ENCODE assay signal across 34 cellular contexts in the genomic region with DNA sequence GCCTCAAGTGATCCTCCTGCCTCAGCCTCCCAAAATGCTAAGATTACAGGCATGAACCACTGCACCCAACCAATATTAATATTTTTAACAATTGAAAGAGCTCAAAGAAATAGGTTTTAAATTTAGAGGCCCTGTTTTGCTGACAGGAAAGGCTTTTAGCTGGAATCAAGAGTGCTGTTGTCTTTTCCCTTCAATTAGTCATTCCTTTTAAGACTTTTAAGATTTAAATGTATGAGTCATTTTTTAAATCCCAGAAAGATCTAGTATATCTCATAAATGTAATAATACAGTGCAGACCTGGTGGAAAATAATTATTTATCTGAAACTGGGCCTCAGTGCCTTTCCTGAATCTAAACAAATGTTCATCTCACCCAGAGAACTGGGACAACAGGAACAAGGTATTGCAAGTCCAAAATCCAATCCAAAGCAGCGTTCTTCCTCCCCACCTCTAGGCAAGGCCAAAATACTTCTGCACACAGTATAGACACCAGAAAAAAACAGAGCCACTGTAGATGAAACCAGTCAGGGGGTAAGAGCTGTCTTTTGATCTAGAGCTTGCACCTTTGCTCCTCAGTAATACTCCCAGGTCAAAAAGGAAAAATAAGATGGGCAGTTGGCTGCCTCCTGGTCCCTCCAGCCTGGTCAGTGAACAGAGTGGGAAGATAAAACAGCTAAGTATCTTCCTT. TPM values are rescaled to one million over a fixed set of nuclear protein-coding genes. Genes with fewer than 3 reads are reported as not detected.
A peak's percentile ranks its signal among the peaks of the same experiment; 100 is the strongest.
DNase-seq lines count a peak whose midpoint lies in the region; ATAC-seq and TF ChIP-seq lines count a peak whose summit lies in the region.
"Had no signal": no experiment of that assay in that cellular context is flagged by ENCODE, and none has a peak within 500 bp of the region (broad histone marks: within the 10 kb centered on the region; RNA-seq: fewer than 3 reads in every experiment).

No MANE protein-coding gene starts in this region.

- peak overlapping the region; percentile 41 for H3K27ac ChIP-seq in rectal smooth muscle tissue (ENCODE audit: low read depth, low read length)
- no peak overlapping the region for H3K27ac ChIP-seq in suprapubic skin
- H3K27ac ChIP-seq: foreskin keratinocyte, heart right ventricle, PC-9, psoas muscle, uterus had no signal

- no peaks in the 10 kb centered on the region for H3K27me3 Mint-ChIP-seq in mesothelial cell of epicardium (ENCODE audit: low read depth)
- H3K27me3 Mint-ChIP-seq: effector memory CD8-positive, alpha-beta T cell; natural killer cell treated with Interleukin-12 subunit alpha and Interleukin-12 subunit beta and Interleukin-15 and Interleukin-18, amount 100 ng/mL, for 72 hours; stimulated activated naive B cell treated with anti-CD40 and anti-IgM and Interleukin-4, amounts not matched to agents 10 μg/mL and 1 μg/mL and 100 μg/mL, for 72 hours; T-helper 17 cell had no signal

- peaks cover 32% of the 10 kb centered on the region for H3K4me1 ChIP-seq in Loucy (ENCODE audit: insufficient read depth, low read length, poor library complexity, severe bottlenecking)
- H3K4me1 ChIP-seq in rectal smooth muscle tissue (ENCODE audit: control insufficient read depth, insufficient read depth, low read length) = peaks cover 30% of the 10 kb centered on the region
- no peaks in the 10 kb centered on the region for H3K4me1 ChIP-seq in suprapubic skin
- H3K4me1 ChIP-seq: foreskin keratinocyte, psoas muscle, uterus had no signal

- DNase-seq in COLO829 (ENCODE audit: low spot score) = peak; percentile 77
- peak; percentile 16 for DNase-seq in fibroblast of peridontal ligament (ENCODE audit: extremely low read depth)
- no peak for DNase-seq in suprapubic skin (ENCODE audit: low spot score in 2 of 2)
- no peak for DNase-seq in mesothelial cell of epicardium (ENCODE audit: low spot score in 2 of 2, unreplicated experiment in 2 of 2)
- no peak for DNase-seq in stimulated activated naive CD8-positive, alpha-beta T cell treated with anti-CD3 and anti-CD28 coated beads, Interleukin-15, Interleukin-2, amounts not matched to agents 100 U/mL and 50 U/mL, for 24 hours
- DNase-seq: activated CD4-positive, alpha-beta T cell treated with anti-CD3 and anti-CD28 coated beads, Interleukin-2, amount 50 U/mL, for 48 hours; activated CD4-positive, CD25-positive, alpha-beta regulatory T cell treated with anti-CD3 and anti-CD28 coated beads, Interleukin-2, amount 50 U/mL, for 72 hours; activated T-cell treated with anti-CD3 and anti-CD28 coated beads, Interleukin-2, amount 50 U/mL, for 72 hours; central memory CD4-positive, alpha-beta T cell; cortex of kidney; DMS153; effector memory CD8-positive, alpha-beta T cell; erythroblast; foreskin keratinocyte; GF-D8; heart right ventricle; KG1; mucosa of descending colon; NCI-H1417; NCI-H2029; NCI-H524 treated with DMSO at 0.1 percent for 48 hours; NK-92 treated with Interleukin-12 subunit alpha and Interleukin-12 subunit beta, amount 100 ng/mL, for 24 hours; occipital lobe; PC-9; psoas muscle; stimulated activated naive B cell treated with anti-CD40 and anti-IgM and Interleukin-4, amounts not matched to agents 10 μg/mL and 1 μg/mL and 100 μg/mL, for 72 hours; T-helper 17 cell; uterus had no signal

- TF ChIP-seq CTCF in Loucy (conservative IDR thresholded peaks at IDR 0.05; ENCODE audit: low read length) (no peak), suprapubic skin (IDR thresholded peaks at IDR 0.05) (no peak), mesothelial cell of epicardium (IDR thresholded peaks at IDR 0.05; ENCODE audit: unreplicated experiment) (no peak)

- no peaks in the 10 kb centered on the region for H4K20me1 ChIP-seq in Loucy (ENCODE audit: insufficient read depth, low read length, poor library complexity, severe bottlenecking)

- no peak for TF ChIP-seq EP300 in suprapubic skin (IDR thresholded peaks at IDR 0.05)

- H3K27me3 ChIP-seq in Loucy (ENCODE audit: insufficient read depth, low read length, poor library complexity, severe bottlenecking) (no peaks in the 10 kb centered on the region), rectal smooth muscle tissue (ENCODE audit: control insufficient read depth, insufficient read depth, low read length) (no peaks in the 10 kb centered on the region), suprapubic skin (no peaks in the 10 kb centered on the region)
- H3K27me3 ChIP-seq: foreskin keratinocyte, heart right ventricle, uterus had no signal

- TF ChIP-seq POLR2A in suprapubic skin (IDR thresholded peaks at IDR 0.05) = no peak

- H3K9ac ChIP-seq in Loucy (ENCODE audit: low read depth, low read length, poor library complexity, severe bottlenecking) (no peak overlapping the region), rectal smooth muscle tissue (ENCODE audit: low read length) (no peak overlapping the region)

- no peaks in the 10 kb centered on the region for H3K4me1 Mint-ChIP-seq in mesothelial cell of epicardium
- H3K4me1 Mint-ChIP-seq: stimulated activated naive B cell treated with anti-CD40 and anti-IgM and Interleukin-4, amounts not matched to agents 10 μg/mL and 1 μg/mL and 100 μg/mL, for 72 hours; T-helper 17 cell had no signal

- peak overlapping the region; percentile 51; the same call in 1 of the 2 replicates for H2AFZ ChIP-seq in Loucy (ENCODE audit: low read length)
- H2AFZ ChIP-seq: PC-9 had no signal

- no peaks in the 10 kb centered on the region for H3K36me3 Mint-ChIP-seq in mesothelial cell of epicardium
- H3K36me3 Mint-ChIP-seq: natural killer cell treated with Interleukin-12 subunit alpha and Interleukin-12 subunit beta and Interleukin-15 and Interleukin-18, amount 100 ng/mL, for 72 hours; stimulated activated naive B cell treated with anti-CD40 and anti-IgM and Interleukin-4, amounts not matched to agents 10 μg/mL and 1 μg/mL and 100 μg/mL, for 72 hours had no signal

- H3K9me3 ChIP-seq in Loucy (ENCODE audit: insufficient read depth, low read depth, low read length) (no peaks in the 10 kb centered on the region), suprapubic skin (no peaks in the 10 kb centered on the region)
- H3K9me3 ChIP-seq: heart right ventricle, mucosa of descending colon, psoas muscle, uterus had no signal

- peaks cover 3% of the 10 kb centered on the region; the same call in 1 of the 2 replicates for H3F3A ChIP-seq in Loucy (ENCODE audit: low read depth)

- no peak overlapping the region for H3K27ac Mint-ChIP-seq in mesothelial cell of epicardium
- H3K27ac Mint-ChIP-seq: activated T-cell treated with anti-CD3 and anti-CD28 coated beads, Interleukin-2, amount 50 U/mL, for 72 hours; effector memory CD8-positive, alpha-beta T cell; natural killer cell treated with Interleukin-12 subunit alpha and Interleukin-12 subunit beta and Interleukin-15 and Interleukin-18, amount 100 ng/mL, for 72 hours; stimulated activated naive B cell treated with anti-CD40 and anti-IgM and Interleukin-4, amounts not matched to agents 10 μg/mL and 1 μg/mL and 100 μg/mL, for 72 hours; T-helper 17 cell had no signal

- H3K36me3 ChIP-seq in Loucy (ENCODE audit: insufficient read depth, low read length) (no peaks in the 10 kb centered on the region), rectal smooth muscle tissue (ENCODE audit: control insufficient read depth, insufficient read depth, low read length) (no peaks in the 10 kb centered on the region), suprapubic skin (no peaks in the 10 kb centered on the region)
- H3K36me3 ChIP-seq: heart right ventricle, uterus had no signal

- no peak for ATAC-seq in GM21723 (IDR thresholded peaks at IDR 0.05; ENCODE audit: unreplicated experiment)
- ATAC-seq in stimulated activated naive CD8-positive, alpha-beta T cell treated with anti-CD3 and anti-CD28 coated beads, Interleukin-15, Interleukin-2, amounts not matched to agents 100 U/mL and 50 U/mL, for 24 hours = no peak
- ATAC-seq: activated T-cell treated with anti-CD3 and anti-CD28 coated beads, Interleukin-2, amount 50 U/mL, for 72 hours; effector memory CD8-positive, alpha-beta T cell; foreskin keratinocyte; heart right ventricle; mucosa of descending colon; natural killer cell treated with Interleukin-12 subunit alpha and Interleukin-12 subunit beta and Interleukin-15 and Interleukin-18, amount 100 ng/mL, for 72 hours; psoas muscle; stimulated activated naive B cell treated with anti-CD40 and anti-IgM and Interleukin-4, amounts not matched to agents 10 μg/mL and 1 μg/mL and 100 μg/mL, for 72 hours; T-helper 17 cell had no signal

- no peak overlapping the region for H3K4me3 Mint-ChIP-seq in mesothelial cell of epicardium
- H3K4me3 Mint-ChIP-seq: activated T-cell treated with anti-CD3 and anti-CD28 coated beads, Interleukin-2, amount 50 U/mL, for 72 hours; effector memory CD8-positive, alpha-beta T cell; natural killer cell treated with Interleukin-12 subunit alpha and Interleukin-12 subunit beta and Interleukin-15 and Interleukin-18, amount 100 ng/mL, for 72 hours; stimulated activated naive B cell treated with anti-CD40 and anti-IgM and Interleukin-4, amounts not matched to agents 10 μg/mL and 1 μg/mL and 100 μg/mL, for 72 hours; T-helper 17 cell had no signal

- H3K4me3 ChIP-seq in Loucy (ENCODE audit: low read length, poor library complexity, severe bottlenecking) (no peak overlapping the region), rectal smooth muscle tissue (ENCODE audit: low read length) (no peak overlapping the region), suprapubic skin (no peak overlapping the region)
- H3K4me3 ChIP-seq: heart right ventricle, lung, mucosa of descending colon, PC-9, psoas muscle, uterus had no signal

- WGBS in suprapubic skin = 100% methylated on average over 1 of the region's 1 CpG

- no peaks in the 10 kb centered on the region for H3K79me2 ChIP-seq in Loucy (ENCODE audit: insufficient read depth, low read length)

- no peaks in the 10 kb centered on the region for H3K9me3 Mint-ChIP-seq in mesothelial cell of epicardium
- H3K9me3 Mint-ChIP-seq: activated T-cell treated with anti-CD3 and anti-CD28 coated beads, Interleukin-2, amount 50 U/mL, for 72 hours; effector memory CD8-positive, alpha-beta T cell; stimulated activated naive B cell treated with anti-CD40 and anti-IgM and Interleukin-4, amounts not matched to agents 10 μg/mL and 1 μg/mL and 100 μg/mL, for 72 hours had no signal

- H3K9me2 ChIP-seq in Loucy (replicated peaks; ENCODE audit: low read depth, low read length) = no peaks in the 10 kb centered on the region

- H3K4me2 ChIP-seq in Loucy (ENCODE audit: low read depth, low read length, poor library complexity, severe bottlenecking) = no peak overlapping the region
- H3K4me2 ChIP-seq: PC-9 had no signal

RNA-seq across cellular contexts. Expression of a gene that starts 14.4 kb away (rescaled TPM):
- total RNA-seq in suprapubic skin = 10 to 100 TPM in 3 of 4 donors, 1 to 10 TPM in 1; 6.3 to 17.4 (median 14.1) TPM
- total RNA-seq in mesothelial cell of epicardium = 0.13 to 0.34 TPM (median 0.27 TPM) in 3 replicates
- total RNA-seq: activated T-cell treated with anti-CD3 and anti-CD28 coated beads, Interleukin-2, amount 50 U/mL, for 72 hours; foreskin keratinocyte; kidney epithelial cell; natural killer cell treated with Interleukin-12 subunit alpha and Interleukin-12 subunit beta and Interleukin-15 and Interleukin-18, amount 100 ng/mL, for 72 hours; PC-9; T-helper 17 cell had no signal

Comparison
In these comparisons a context has a peak if more than half of its experiments do, and no peak if none do; other contexts are left out.
1. DNase-seq: peak in COLO829 (single experiment) and fibroblast of peridontal ligament (single experiment); none in suprapubic skin (0 of 2), mesothelial cell of epicardium (0 of 2) and stimulated activated naive CD8-positive, alpha-beta T cell treated with anti-CD3 and anti-CD28 coated beads, Interleukin-15, Interleukin-2, amounts not matched to agents 100 U/mL and 50 U/mL, for 24 hours (single experiment).